Comparison of ENCODE assay signal across 10 cellular contexts in the genomic region with DNA sequence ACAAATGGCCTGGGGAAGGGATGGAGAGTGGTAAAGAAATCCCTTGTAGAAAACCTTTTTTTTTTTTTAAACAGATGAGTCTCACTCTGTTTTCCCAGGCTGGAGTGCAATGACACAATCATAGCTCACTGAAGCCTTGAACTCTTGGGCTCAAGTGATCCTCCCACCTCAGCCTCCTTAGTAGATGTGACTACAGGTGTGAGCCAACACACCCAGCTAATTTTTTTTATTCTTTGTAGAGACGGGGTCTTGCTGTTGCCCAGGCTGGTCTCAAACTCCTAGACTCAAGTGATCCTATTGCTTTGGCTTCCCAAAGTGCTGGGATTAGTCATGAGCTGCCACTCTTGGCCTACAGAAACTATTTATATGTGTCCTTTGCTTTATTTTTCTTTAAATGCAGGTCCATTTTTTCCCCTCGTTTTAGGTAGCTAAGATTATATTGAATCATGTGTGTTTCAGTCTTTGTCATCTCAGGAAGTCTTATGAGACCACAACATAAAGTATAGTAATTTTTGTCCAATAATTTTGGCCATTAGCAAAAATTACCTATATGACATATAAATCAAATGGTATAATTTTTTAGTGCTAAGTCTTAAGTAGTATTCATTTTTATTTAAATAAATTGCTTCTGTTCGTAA.
A peak's percentile ranks its signal among the peaks of the same experiment; 100 is the strongest.
DNase-seq lines count a peak whose midpoint lies in the region; ATAC-seq lines count a peak whose summit lies in the region.
"Had no signal": no experiment of that assay in that cellular context is flagged by ENCODE, and none has a peak within 500 bp of the region (broad histone marks: within the 10 kb centered on the region; RNA-seq: fewer than 3 reads in every experiment).

No MANE protein-coding gene starts in this region.

- H3K36me3 Mint-ChIP-seq in activated naive CD8-positive, alpha-beta T cell treated with anti-CD3 and anti-CD28 coated beads, Interleukin-2, amount 50 U/mL, for 24 hours (ENCODE audit: low read depth), result peaks cover 1% of the 10 kb centered on the region

- H3K4me2 ChIP-seq in BLaER1, result peak overlapping the region; percentile 70

- H3K4me1 Mint-ChIP-seq in activated naive CD8-positive, alpha-beta T cell treated with anti-CD3 and anti-CD28 coated beads, Interleukin-2, amount 50 U/mL, for 24 hours, result peaks cover 67% of the 10 kb centered on the region

- H3K4me1 ChIP-seq in BLaER1 (peaks cover 93% of the 10 kb centered on the region), muscle layer of duodenum (ENCODE audit: control insufficient read depth in 1 of 2, insufficient read depth in 2 of 2, low read length in 2 of 2) (peaks cover 13% of the 10 kb centered on the region in 2 donors)

- no peaks in the 10 kb centered on the region for H3K27me3 ChIP-seq in BLaER1
- no peaks in the 10 kb centered on the region for H3K27me3 ChIP-seq in muscle layer of duodenum (ENCODE audit: low read depth, low read length)

- H3K9ac ChIP-seq in BLaER1, result peak overlapping the region; percentile 36; the same call in 1 of the 2 replicates

- peak overlapping the region; percentile 74 for H3K27ac Mint-ChIP-seq in activated naive CD8-positive, alpha-beta T cell treated with anti-CD3 and anti-CD28 coated beads, Interleukin-2, amount 50 U/mL, for 24 hours
- H3K27ac Mint-ChIP-seq: memory B cell had no signal

- H3K9me3 Mint-ChIP-seq in activated naive CD8-positive, alpha-beta T cell treated with anti-CD3 and anti-CD28 coated beads, Interleukin-2, amount 50 U/mL, for 24 hours, result no peaks in the 10 kb centered on the region
- H3K9me3 Mint-ChIP-seq: memory B cell had no signal

- ATAC-seq in GM18511 (IDR thresholded peaks at IDR 0.05; ENCODE audit: unreplicated experiment), result peak; percentile 45
- ATAC-seq in activated naive CD8-positive, alpha-beta T cell treated with anti-CD3 and anti-CD28 coated beads, Interleukin-2, amount 50 U/mL, for 24 hours, result peak; percentile 41
- no peak for ATAC-seq in HG03521 (IDR thresholded peaks at IDR 0.05; ENCODE audit: unreplicated experiment)

- H3K4me3 Mint-ChIP-seq in activated naive CD8-positive, alpha-beta T cell treated with anti-CD3 and anti-CD28 coated beads, Interleukin-2, amount 50 U/mL, for 24 hours, result peak overlapping the region; percentile 13
- H3K4me3 Mint-ChIP-seq: memory B cell had no signal

- H3K36me3 ChIP-seq in BLaER1, result peaks cover 9% of the 10 kb centered on the region
- H3K36me3 ChIP-seq in muscle layer of duodenum (ENCODE audit: control insufficient read depth in 1 of 2, insufficient read depth in 2 of 2, low read length in 2 of 2), result no peaks in the 10 kb centered on the region

- no peaks in the 10 kb centered on the region for H3K27me3 Mint-ChIP-seq in activated naive CD8-positive, alpha-beta T cell treated with anti-CD3 and anti-CD28 coated beads, Interleukin-2, amount 50 U/mL, for 24 hours
- H3K27me3 Mint-ChIP-seq: memory B cell had no signal

- H3K9me3 ChIP-seq in BLaER1 (no peaks in the 10 kb centered on the region), muscle layer of duodenum (ENCODE audit: control insufficient read depth in 1 of 2, low read length in 2 of 2) (no peaks in the 10 kb centered on the region)

- H3K27ac ChIP-seq in BLaER1 (peak overlapping the region; percentile 87), muscle layer of duodenum (ENCODE audit: low read length) (peak overlapping the region; percentile 80)

- H3K4me3 ChIP-seq in BLaER1 (no peak overlapping the region), muscle layer of duodenum (ENCODE audit: low read depth in 1 of 2, low read length in 2 of 2) (no peak overlapping the region)

- no peaks in the 10 kb centered on the region for H4K20me1 ChIP-seq in BLaER1

- no peak for DNase-seq in activated naive CD8-positive, alpha-beta T cell treated with anti-CD3 and anti-CD28 coated beads, Interleukin-2, amount 50 U/mL, for 24 hours
- no peak for DNase-seq in islet precursor cell
- DNase-seq in NOMO-1 treated with dmso at 0.1 percent for 144 hours (lab: John Stamatoyannopoulos, UW; ENCODE audit: unreplicated experiment), result no peak
- DNase-seq in D341Med (ENCODE audit: low spot score), result no peak
- DNase-seq: NCI-H345 had no signal
